ENCODE assay signal across 13 cellular contexts in the genomic region with DNA sequence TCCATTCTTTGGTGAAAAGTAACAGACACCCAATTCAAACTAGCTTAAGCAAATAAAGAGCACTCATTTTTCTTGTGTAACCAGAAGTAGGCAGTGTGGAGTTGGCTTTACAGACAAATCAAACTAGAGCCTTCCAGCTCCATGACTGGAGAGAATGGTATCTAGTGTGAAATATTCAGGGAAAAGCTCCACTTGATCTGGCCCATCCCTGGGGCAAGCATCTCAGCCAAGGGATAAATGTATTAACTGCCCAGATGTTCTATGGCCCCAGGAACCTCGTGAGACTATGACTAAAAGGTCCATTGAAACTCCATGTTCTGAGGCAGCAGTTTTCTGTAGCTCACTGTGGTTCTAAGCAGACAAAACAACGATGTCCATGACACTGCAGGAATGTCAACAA. TPM values are rescaled to one million over a fixed set of nuclear protein-coding genes. Genes with fewer than 3 reads are reported as not detected.
DNase-seq lines count a peak whose midpoint lies in the region; ATAC-seq, FAIRE-seq and TF ChIP-seq lines count a peak whose summit lies in the region.
"Had no signal": no experiment of that assay in that cellular context is flagged by ENCODE, and none has a peak within 500 bp of the region (broad histone marks: within the 10 kb centered on the region; RNA-seq: fewer than 3 reads in every experiment).

No MANE protein-coding gene starts in this region.

- peak; percentile 41 for FAIRE-seq in keratinocyte (lab: Jason Lieb, UNC)

- H3K9me3 ChIP-seq in A673 (ENCODE audit: low read depth, low read length, poor library complexity, severe bottlenecking) (no peaks in the 10 kb centered on the region), GM23248 (ENCODE audit: low read depth) (no peaks in the 10 kb centered on the region), keratinocyte (ENCODE audit: control insufficient read depth, low read depth, low read length) (no peaks in the 10 kb centered on the region), uterus (no peaks in the 10 kb centered on the region)

- no peaks in the 10 kb centered on the region for H3K27me3 ChIP-seq in A673 (replicated peaks; ENCODE audit: insufficient read depth, low read depth, low read length, poor library complexity)
- H3K27me3 ChIP-seq in GM23248 (replicated peaks; ENCODE audit: insufficient read depth): no peaks in the 10 kb centered on the region
- no peaks in the 10 kb centered on the region for H3K27me3 ChIP-seq in keratinocyte (ENCODE audit: control insufficient read depth, extremely low read depth, insufficient read depth, low read length)
- H3K27me3 ChIP-seq in uterus: no peaks in the 10 kb centered on the region

- no peaks in the 10 kb centered on the region for H3K9me2 ChIP-seq in GM23248 (ENCODE audit: insufficient read depth)

- no peak for TF ChIP-seq POLR2A in uterus (IDR thresholded peaks at IDR 0.05)

- BruUV-seq in A673 (replicated peaks; lab: Mats Ljungman, UMichigan): no TSS peak

- no peak overlapping the region for H3K4me3 ChIP-seq in A673 (ENCODE audit: low read depth, low read length, poor library complexity, severe bottlenecking)
- no peak overlapping the region for H3K4me3 ChIP-seq in GM23248
- H3K4me3 ChIP-seq in astrocyte of the spinal cord (ENCODE audit: low read depth, low read length): no peak overlapping the region
- no peak overlapping the region for H3K4me3 ChIP-seq in keratinocyte (ENCODE audit: control insufficient read depth in 2 of 3, extremely low read depth in 1 of 3, insufficient read depth in 2 of 3, low read depth in 1 of 3, low read length in 3 of 3)
- no peak overlapping the region for H3K4me3 ChIP-seq in uterus

- CTCF ChIA-PET in A673 (lab: Charles Lee): no interaction called here

- no peak overlapping the region for H2AFZ ChIP-seq in GM23248
- no peak overlapping the region for H2AFZ ChIP-seq in keratinocyte (ENCODE audit: control insufficient read depth, low read length)

- dilution Hi-C loops in keratinocyte (cut with MboI; ENCODE audit: extremely low pct_ligation_motif_present, low sequenced_read_pairs): no loop called here

- H3F3A ChIP-seq in GM23248 (ENCODE audit: insufficient read depth): 0 out of 2 replicates have a peak, but pooled peaks cover 4% of the 10 kb centered on the region

- H3K4me1 ChIP-seq in A673 (ENCODE audit: insufficient read depth, low read length, poor library complexity, severe bottlenecking) (peaks cover 2% of the 10 kb centered on the region), GM23248 (ENCODE audit: insufficient read depth) (no peaks in the 10 kb centered on the region), keratinocyte (ENCODE audit: control insufficient read depth, extremely low read depth, insufficient read depth, low read length) (peaks cover 10% of the 10 kb centered on the region), uterus (no peaks in the 10 kb centered on the region)

- H4K20me1 ChIP-seq in GM23248 (ENCODE audit: insufficient read depth) (no peaks in the 10 kb centered on the region), keratinocyte (ENCODE audit: control insufficient read depth, extremely low read depth, insufficient read depth, low read length) (no peaks in the 10 kb centered on the region)

- H3K4me2 ChIP-seq in GM23248 (ENCODE audit: unreplicated experiment) (no peak overlapping the region), keratinocyte (ENCODE audit: control insufficient read depth, extremely low read depth, insufficient read depth, low read depth, low read length) (no peak overlapping the region)

- TF ChIP-seq CTCF in A673 (conservative IDR thresholded peaks at IDR 0.05; ENCODE audit: low read depth, low read length) (0 out of 2 replicates have a peak, but pooled peaks have one; percentile 17), astrocyte of the spinal cord (IDR thresholded peaks at IDR 0.05; ENCODE audit: low read depth, low read length) (peak; percentile 11), keratinocyte (optimal IDR thresholded peaks at IDR 0.05 in 1 of 3, IDR thresholded peaks at IDR 0.05 in 1 of 3, conservative IDR thresholded peaks at IDR 0.05 in 1 of 3; ENCODE audit: extremely low read depth in 1 of 3, insufficient read depth in 2 of 3, low read length in 3 of 3) (peak in 2 of 3 experiments; percentile 8 to 55), uterus (IDR thresholded peaks at IDR 0.05) (no peak)

- DNase-seq in A673 (ENCODE audit: low spot score) (no peak), GM23248 (peak; percentile 33), astrocyte of the spinal cord (ENCODE audit: low read depth, low spot score) (no peak), keratinocyte (ENCODE audit: low read depth, low spot score) (no peak), uterus (no peak), SIG-M5 treated with dmso at 0.1 percent for 504 hours (lab: John Stamatoyannopoulos, UW; ENCODE audit: unreplicated experiment) (no peak)
- DNase-seq: activated CD8-positive, alpha-beta memory T cell treated with anti-CD3 and anti-CD28 coated beads, Interleukin-2, amount 10 ng/mL, durations not matched to agents 7 days and 5 days; amygdala; NCI-H1417 treated with DMSO at 0.1 percent for 48 hours; stimulated activated CD4-positive, alpha-beta T cell treated with anti-CD3 and anti-CD28 coated beads, Interleukin-1b, Interleukin-23, amount 100 ng/mL, for 48 hours; T-helper 2 cell had no signal

- H3K9ac ChIP-seq in GM23248 (no peak overlapping the region), keratinocyte (ENCODE audit: control insufficient read depth, extremely low read depth, insufficient read depth, low read length) (no peak overlapping the region)

- in situ Hi-C loops in GM23248 (cut with MboI) (no loop called here), astrocyte of the spinal cord (cut with HindIII; ENCODE audit: low sequenced_read_pairs) (no loop called here)

- POLR2A ChIA-PET in A673 (lab: Charles Lee; ENCODE audit: low non-redundant PET): no interaction called here

- H3K27ac ChIP-seq in A673 (ENCODE audit: low read depth, low read length, poor library complexity, severe bottlenecking) (no peak overlapping the region), GM23248 (no peak overlapping the region), keratinocyte (ENCODE audit: control insufficient read depth, insufficient read depth, low read length) (no peak overlapping the region), uterus (no peak overlapping the region)

- H3K79me2 ChIP-seq in GM23248 (ENCODE audit: insufficient read depth): peaks cover 17% of the 10 kb centered on the region; the same call in 1 of the 2 replicates
- H3K79me2 ChIP-seq in keratinocyte (ENCODE audit: control insufficient read depth, insufficient read depth, low read length): peaks cover 14% of the 10 kb centered on the region

- no peaks in the 10 kb centered on the region for H3K9me1 ChIP-seq in keratinocyte (ENCODE audit: control insufficient read depth, extremely low read depth, insufficient read depth, low read length)

- ATAC-seq in GM21576 (IDR thresholded peaks at IDR 0.05; ENCODE audit: unreplicated experiment) (no peak), HG02588 (IDR thresholded peaks at IDR 0.05; ENCODE audit: unreplicated experiment) (no peak)
- ATAC-seq: activated CD8-positive, alpha-beta memory T cell treated with anti-CD3 and anti-CD28 coated beads, Interleukin-2, amount 10 ng/mL, durations not matched to agents 7 days and 5 days had no signal

- intact Hi-C loops in A673 (cut with micrococcal nuclease; ENCODE audit: unreplicated experiment): no loop called here
- intact Hi-C loops in uterus (cut with DNase I; ENCODE audit: low total_unique reads): no loop called here

- no peaks in the 10 kb centered on the region for H3K36me3 ChIP-seq in A673 (ENCODE audit: insufficient read depth, low read length, poor library complexity, severe bottlenecking)
- H3K36me3 ChIP-seq in GM23248 (ENCODE audit: low read depth): no peaks in the 10 kb centered on the region
- H3K36me3 ChIP-seq in keratinocyte (ENCODE audit: control insufficient read depth in 2 of 2, extremely low read depth in 1 of 2, insufficient read depth in 2 of 2, low read length in 2 of 2): no peaks in the 10 kb centered on the region
- no peaks in the 10 kb centered on the region for H3K36me3 ChIP-seq in uterus

- 23 to 35% methylated on average over 2 of the region's 2 CpGs for WGBS in GM23248 (ENCODE audit: low coverage in 1 of 2, low lambda C conversion rate in 2 of 2, missing lambda C conversion rate in 2 of 2), 2 experiments

RNA-seq across cellular contexts. Expression of gene TBC1D4, which starts 49.9 kb away (rescaled TPM):
- total RNA-seq in A673 (2021): 9.8 and 10.6 TPM in 2 replicates
- total RNA-seq in GM23248 (2014; rRNA removed; shearing (Covaris generic)): 13.5 and 19.3 TPM in 2 replicates
- polyA plus RNA-seq in GM23248 (2016; fragmentation: Nextera tagmentation; extraction: Ambion mirVana): 5.5 and 6.7 TPM in 2 replicates
- polyA plus RNA-seq in keratinocyte: 14.2 to 18.7 TPM (median 16.6 TPM) in 3 replicates
- polyA plus RNA-seq in keratinocyte (2011; ENCODE audit: low read depth): 30.1 TPM
- 10.9 and 11.1 TPM in 2 replicates for polyA plus RNA-seq in keratinocyte (2011; cell fraction: cytosol; rRNA removed)
- polyA plus RNA-seq in keratinocyte (2011; cell fraction: nucleus; rRNA removed): 22.4 and 24.4 TPM in 2 replicates
- 6.7 and 11.5 TPM in 2 replicates for polyA plus RNA-seq in keratinocyte (2012; ENCODE audit: low replicate concordance)
- 23.7 to 36.2 TPM (median 32.1 TPM) in 3 replicates for polyA minus RNA-seq in keratinocyte
- polyA minus RNA-seq in keratinocyte (2011; cell fraction: cytosol; rRNA and poly(A)+ RNA removed): 21.7 TPM
- polyA minus RNA-seq in keratinocyte (2011; cell fraction: nucleus; rRNA and poly(A)+ RNA removed): 34.5 and 37.9 TPM in 2 replicates
- 10 to 100 TPM; 20.2 to 74.7 (median 30.9) TPM for total RNA-seq in uterus

Comparison
In these comparisons a context has a peak if more than half of its experiments do, and no peak if none do; other contexts are left out.
1. CTCF ChIP-seq: peak in A673 (single experiment), astrocyte of the spinal cord (single experiment) and keratinocyte (2 of 3); none in uterus (0 of 4).